26 cellular contexts compared by ENCODE assay signal in the genomic region with DNA sequence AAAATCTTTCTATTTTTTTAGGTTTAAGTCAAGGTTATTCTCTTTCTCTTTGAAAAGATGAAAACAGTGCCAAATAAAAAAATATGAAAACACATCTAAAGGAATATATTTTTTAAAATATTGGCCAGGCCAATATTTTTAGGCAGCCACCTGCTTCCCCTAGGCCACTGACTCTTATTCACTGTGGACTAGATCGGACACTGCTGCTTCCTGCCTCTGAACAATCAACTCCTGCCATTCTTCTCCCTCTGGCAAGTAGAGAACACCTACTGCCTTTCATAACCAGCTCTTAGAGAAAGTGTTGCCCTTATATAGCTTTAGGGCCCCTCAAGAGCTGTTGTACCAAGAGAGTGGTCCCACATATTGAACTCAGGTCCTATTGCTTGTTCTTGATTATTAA.
"Had no signal": no experiment of that assay in that cellular context is flagged by ENCODE, and none has a peak within 500 bp of the region (broad histone marks: within the 10 kb centered on the region; RNA-seq: fewer than 3 reads in every experiment).

No MANE protein-coding gene starts in this region.

- DNase-seq: activated effector memory CD4-positive, alpha-beta T cell treated with anti-CD3 and anti-CD28 coated beads, Interleukin-2, amount 50 U/mL, for 16 hours; activated effector memory CD4-positive, alpha-beta T cell treated with Interleukin-2 at 50 U/mL for 16 hours; activated gamma-delta T cell; activated gamma-delta T cell treated with Interleukin-2 at 50 U/mL for 16 hours; activated naive CD4-positive, alpha-beta T cell; activated naive CD4-positive, alpha-beta T cell treated with anti-CD3 and anti-CD28 coated beads for 36 hours; activated naive CD4-positive, alpha-beta T cell treated with anti-CD3 and anti-CD28 coated beads, Interleukin-2, amount 10 ng/mL, durations not matched to agents 7 days and 5 days; activated naive CD4-positive, alpha-beta T cell treated with Interleukin-2 at 50 U/mL for 16 hours; activated naive CD8-positive, alpha-beta T cell treated with anti-CD3 and anti-CD28 coated beads for 36 hours; activated naive CD8-positive, alpha-beta T cell treated with anti-CD3 and anti-CD28 coated beads, Interleukin-2, amount 10 ng/mL, durations not matched to agents 7 days and 5 days; activated naive CD8-positive, alpha-beta T cell treated with anti-CD3 and anti-CD28 coated beads, Interleukin-2, amount 50 U/mL, for 24 hours; activated T-cell treated with anti-CD3 and anti-CD28 coated beads, Interleukin-2, amount 50 U/mL, for 1 hour; activated T-cell treated with anti-CD3 and anti-CD28 coated beads, Interleukin-2, amount 50 U/mL, for 24 hours; activated T-cell treated with anti-CD3 and anti-CD28 coated beads, Interleukin-2, amount 50 U/mL, for 4 hours; activated T-cell treated with anti-CD3 and anti-CD28 coated beads, Interleukin-2, amount 50 U/mL, for 48 hours; activated T-cell treated with anti-CD3 and anti-CD28 coated beads, Interleukin-2, amount 50 U/mL, for 72 hours; adrenal gland; amniotic stem cell; amygdala; anterior cingulate cortex; aorta; body of pancreas; brain microvascular endothelial cell; caudate nucleus; central memory CD4-positive, alpha-beta T cell; cerebellar nuclear complex had no signal
